11 cellular contexts compared by ENCODE assay signal in genomic region chr16:31467151-31467550, GRCh38. TPM values are rescaled to one million over a fixed set of nuclear protein-coding genes. Genes with fewer than 3 reads are reported as not detected.
DNase-seq lines count a peak whose midpoint lies in the region; ATAC-seq, FAIRE-seq and TF ChIP-seq lines count a peak whose summit lies in the region.
"Had no signal": no experiment of that assay in that cellular context is flagged by ENCODE, and none has a peak within 500 bp of the region (broad histone marks: within the 10 kb centered on the region; RNA-seq: fewer than 3 reads in every experiment).

No MANE protein-coding gene starts in this region.

- CTCF ChIA-PET in GM12878 (lab: Yijun Ruan, JAX) (no interaction called here), WTC11 (lab: Charles Lee) (no interaction called here)

- H3K36me3 Mint-ChIP-seq in activated naive CD8-positive, alpha-beta T cell treated with anti-CD3 and anti-CD28 coated beads for 36 hours = peaks cover 14% of the 10 kb centered on the region
- H3K36me3 Mint-ChIP-seq in activated naive CD8-positive, alpha-beta T cell treated with anti-CD3 and anti-CD28 coated beads, Interleukin-2, amount 50 U/mL, for 24 hours (ENCODE audit: low read depth) = peaks cover 20% of the 10 kb centered on the region
- peaks cover 15% of the 10 kb centered on the region; the same call in 1 of the 2 replicates for H3K36me3 Mint-ChIP-seq in WTC11

- TF ChIP-seq CTCF in GM12878 (IDR thresholded peaks at IDR 0.05 in 2 of 3, conservative IDR thresholded peaks at IDR 0.05 in 1 of 3; ENCODE audit: control insufficient read depth in 2 of 3, extremely low read depth in 1 of 3, insufficient read depth in 1 of 3, low read depth in 3 of 3, low read length in 3 of 3) (no peak), WTC11 (IDR thresholded peaks at IDR 0.05) (no peak)

- no peaks in the 10 kb centered on the region for H4K20me1 ChIP-seq in GM12878 (ENCODE audit: control insufficient read depth, insufficient read depth)

- no peak overlapping the region for H3K4me2 ChIP-seq in GM12878 (ENCODE audit: control insufficient read depth, insufficient read depth)

- peak; percentile 23 for FAIRE-seq in GM12878 (lab: Jason Lieb, UNC)

- H3K4me3 ChIP-seq in GM12878 (no peak overlapping the region), thymus (ENCODE audit: low read length) (no peak overlapping the region)
- H3K4me3 ChIP-seq: esophagus muscularis mucosa, transverse colon had no signal

- WGBS in GM12878 (ENCODE audit: insufficient coverage, insufficient replicate concordance, low lambda C conversion rate, missing lambda C conversion rate) = 30% methylated on average over 2 of the region's 2 CpGs
- WGBS in thymus = 44% methylated on average over 2 of the region's 2 CpGs

- in situ Hi-C loops in GM12878 (cut with MboI) = no loop called here

- no peak overlapping the region for H3K9ac ChIP-seq in GM12878 (ENCODE audit: control insufficient read depth, insufficient read depth, low read length)

- SMC1A ChIA-PET in GM12878 (lab: Charles Lee; ENCODE audit: uncharacterized antibody, unreplicated experiment) = no interaction called here

- H3K9me3 ChIP-seq in GM12878 (replicated peaks; ENCODE audit: control insufficient read depth, insufficient read depth, low read length) = no peaks in the 10 kb centered on the region
- H3K9me3 ChIP-seq in thymus (ENCODE audit: control insufficient read depth) = no peaks in the 10 kb centered on the region
- H3K9me3 ChIP-seq: esophagus muscularis mucosa, transverse colon had no signal

- no peak for ATAC-seq in activated naive CD8-positive, alpha-beta T cell treated with anti-CD3 and anti-CD28 coated beads, Interleukin-2, amount 50 U/mL, for 24 hours
- ATAC-seq in HG03354 (IDR thresholded peaks at IDR 0.05; ENCODE audit: poor library complexity, severe bottlenecking, unreplicated experiment) (peak; percentile 82), GM12878 (peak; percentile 71), WTC11 (no peak)

- peak overlapping the region; percentile 7; the same call in 1 of the 2 replicates for H3K27ac ChIP-seq in GM12878 (ENCODE audit: control insufficient read depth, insufficient read depth)
- peak overlapping the region; percentile 42 for H3K27ac ChIP-seq in thymus (ENCODE audit: low read depth)
- H3K27ac ChIP-seq: esophagus muscularis mucosa, transverse colon had no signal

- intact Hi-C loops in GM12878 (cut with micrococcal nuclease; ENCODE audit: unreplicated experiment) = no loop called here

- peaks cover 0 to 15% of the 10 kb centered on the region in 2 experiments; a peak in 3 of 4 replicates for H3K36me3 ChIP-seq in GM12878 (ENCODE audit: control insufficient read depth in 2 of 2, insufficient read depth in 2 of 2, low read length in 1 of 2)
- peaks cover 45% of the 10 kb centered on the region for H3K36me3 ChIP-seq in thymus (ENCODE audit: control insufficient read depth, insufficient read depth)

- H3K4me3 Mint-ChIP-seq in activated naive CD8-positive, alpha-beta T cell treated with anti-CD3 and anti-CD28 coated beads for 36 hours = no peak overlapping the region
- H3K4me3 Mint-ChIP-seq in activated naive CD8-positive, alpha-beta T cell treated with anti-CD3 and anti-CD28 coated beads, Interleukin-2, amount 50 U/mL, for 24 hours = no peak overlapping the region
- no peak overlapping the region for H3K4me3 Mint-ChIP-seq in WTC11

- peaks cover 11% of the 10 kb centered on the region for H3K27me3 Mint-ChIP-seq in activated naive CD8-positive, alpha-beta T cell treated with anti-CD3 and anti-CD28 coated beads for 36 hours
- H3K27me3 Mint-ChIP-seq in activated naive CD8-positive, alpha-beta T cell treated with anti-CD3 and anti-CD28 coated beads, Interleukin-2, amount 50 U/mL, for 24 hours = peaks cover 8% of the 10 kb centered on the region
- H3K27me3 Mint-ChIP-seq in WTC11 (ENCODE audit: low read depth) = peaks cover 16% of the 10 kb centered on the region

- no TSS peak for BruUV-seq in GM12878 (replicated peaks; lab: Mats Ljungman, UMichigan)

- DNase-seq in activated naive CD8-positive, alpha-beta T cell treated with anti-CD3 and anti-CD28 coated beads for 36 hours = no peak
- no peak for DNase-seq in activated naive CD8-positive, alpha-beta T cell treated with anti-CD3 and anti-CD28 coated beads, Interleukin-2, amount 50 U/mL, for 24 hours
- no peak for DNase-seq in GM12878 (ENCODE audit: low read depth, low spot score)
- DNase-seq in WTC11 (ENCODE audit: low spot score) = no peak
- DNase-seq in occipital lobe (lab: John Stamatoyannopoulos, UW) = no peak
- no peak for DNase-seq in NCI-H2171 (lab: John Stamatoyannopoulos, UW)
- DNase-seq: transverse colon had no signal

- TF ChIP-seq EP300 in GM12878 (IDR thresholded peaks at IDR 0.05; ENCODE audit: borderline replicate concordance in 1 of 2, control insufficient read depth in 1 of 2, low read depth in 2 of 2, low read length in 2 of 2) = no peak

- H2AFZ ChIP-seq in GM12878 (ENCODE audit: control insufficient read depth, low read depth, low read length) = no peak overlapping the region

- no peaks in the 10 kb centered on the region for H3K9me3 Mint-ChIP-seq in activated naive CD8-positive, alpha-beta T cell treated with anti-CD3 and anti-CD28 coated beads for 36 hours
- H3K9me3 Mint-ChIP-seq in activated naive CD8-positive, alpha-beta T cell treated with anti-CD3 and anti-CD28 coated beads, Interleukin-2, amount 50 U/mL, for 24 hours = no peaks in the 10 kb centered on the region
- H3K9me3 Mint-ChIP-seq in WTC11 = no peaks in the 10 kb centered on the region

- POLR2A ChIA-PET in GM12878 (lab: Charles Lee) = no interaction called here
- POLR2A ChIA-PET in WTC11 (lab: Charles Lee) = no interaction called here

- TF ChIP-seq RAD21 in GM12878 (IDR thresholded peaks at IDR 0.05; ENCODE audit: insufficient read depth, low read depth, low read length) = no peak

- peaks cover 10% of the 10 kb centered on the region for H3K4me1 Mint-ChIP-seq in activated naive CD8-positive, alpha-beta T cell treated with anti-CD3 and anti-CD28 coated beads for 36 hours
- peaks cover 11% of the 10 kb centered on the region for H3K4me1 Mint-ChIP-seq in activated naive CD8-positive, alpha-beta T cell treated with anti-CD3 and anti-CD28 coated beads, Interleukin-2, amount 50 U/mL, for 24 hours
- peaks cover 7% of the 10 kb centered on the region for H3K4me1 Mint-ChIP-seq in WTC11

- H3K4me1 ChIP-seq in GM12878 (ENCODE audit: control insufficient read depth, insufficient read depth, low read length) (0 out of 2 replicates have a peak, but pooled peaks cover 4% of the 10 kb centered on the region), thymus (ENCODE audit: control insufficient read depth, insufficient read depth, low read length) (peaks cover 6% of the 10 kb centered on the region)

- H3K79me2 ChIP-seq in GM12878 (ENCODE audit: control insufficient read depth, insufficient read depth, low read length) = no peaks in the 10 kb centered on the region

- RAD21 ChIA-PET in GM12878 (lab: Charles Lee; ENCODE audit: unreplicated experiment) = no interaction called here

- H3K27ac Mint-ChIP-seq in activated naive CD8-positive, alpha-beta T cell treated with anti-CD3 and anti-CD28 coated beads for 36 hours = peak overlapping the region; percentile 20
- H3K27ac Mint-ChIP-seq in activated naive CD8-positive, alpha-beta T cell treated with anti-CD3 and anti-CD28 coated beads, Interleukin-2, amount 50 U/mL, for 24 hours = no peak overlapping the region
- H3K27ac Mint-ChIP-seq in WTC11 = no peak overlapping the region

- TF ChIP-seq POLR2A in GM12878 (IDR thresholded peaks at IDR 0.05; ENCODE audit: low read depth, low read length) = 0 out of 2 replicates have a peak, but pooled peaks have one; percentile 28

- no peaks in the 10 kb centered on the region; a peak in 1 of 4 replicates for H3K27me3 ChIP-seq in GM12878 (replicated peaks in 1 of 2; ENCODE audit: control insufficient read depth in 2 of 2, insufficient read depth in 2 of 2, low read length in 1 of 2)
- H3K27me3 ChIP-seq in thymus (ENCODE audit: control insufficient read depth, insufficient read depth) = peaks cover 10% of the 10 kb centered on the region
- H3K27me3 ChIP-seq: esophagus muscularis mucosa, transverse colon had no signal

RNA-seq across cellular contexts. Expression of gene TGFB1I1, which starts 4.8 kb away (rescaled TPM):
- under 1 TPM; 0.32 to 0.49 TPM for total RNA-seq in activated naive CD8-positive, alpha-beta T cell treated with anti-CD3 and anti-CD28 coated beads for 36 hours
- total RNA-seq in GM12878 (2013; cell fraction: nucleolus; rRNA removed) = 0.23 TPM in 1 of 2 replicates, not detected in the other
- total RNA-seq in GM12878 (2014; rRNA removed) = 0.05 and 0.45 TPM in 2 replicates
- total RNA-seq in GM12878 (2014; rRNA removed; fragmentation: Illumina TruSeq; extraction: Trizol) = 0.05 and 0.13 TPM in 2 replicates
- total RNA-seq in GM12878 (2021) = 0.24 and 0.49 TPM in 2 replicates
- polyA plus RNA-seq in GM12878 (2011; ENCODE audit: low read depth) = 0.41 TPM
- 0.19 and 0.41 TPM in 2 replicates for polyA plus RNA-seq in GM12878 (2011; rRNA removed)
- polyA plus RNA-seq in GM12878 (2011; cell fraction: cytosol; rRNA removed) = 0.12 and 0.31 TPM in 2 replicates
- polyA plus RNA-seq in GM12878 (2011; cell fraction: nucleus; rRNA removed) = 0.50 and 0.81 TPM in 2 replicates
- polyA plus RNA-seq in GM12878 (2012) = 1.4 and 1.8 TPM in 2 replicates
- 0.06 and 0.26 TPM in 2 replicates for polyA plus RNA-seq in GM12878 (2014; fragmentation: Illumina TruSeq; extraction: Trizol)
- polyA plus RNA-seq in GM12878 (2014; fragmentation: Nextera tagmentation; extraction: Ambion mirVana) = not detected
- polyA plus RNA-seq in GM12878 (2014; rRNA removed) = 0.06 and 2.3 TPM in 2 replicates
- polyA plus RNA-seq in GM12878 (2016; fragmentation: Nextera tagmentation; extraction: Ambion mirVana) = under 1 TPM; 0.38 to 0.42 TPM
- polyA minus RNA-seq in GM12878 (2011; rRNA and poly(A)+ RNA removed) = 0.51 and 1.1 TPM in 2 replicates
- polyA minus RNA-seq in GM12878 (2011; cell fraction: cytosol; rRNA and poly(A)+ RNA removed) = 0.80 TPM in 1 of 2 replicates, not detected in the other
- 0.73 and 0.96 TPM in 2 replicates for polyA minus RNA-seq in GM12878 (2011; cell fraction: nucleus; rRNA and poly(A)+ RNA removed)
- polyA plus RNA-seq in thymus = 9.2 TPM
- 4.3 to 5.3 TPM (median 4.6 TPM) in 3 replicates for total RNA-seq in WTC11 (2021)
- total RNA-seq in occipital lobe = 3.7 TPM

RNA-seq across cellular contexts. Expression of gene ARMC5, which starts 7.8 kb away (rescaled TPM):
- 10 to 100 TPM; 13.7 to 14.3 TPM for total RNA-seq in activated naive CD8-positive, alpha-beta T cell treated with anti-CD3 and anti-CD28 coated beads for 36 hours
- total RNA-seq in GM12878 (2013; cell fraction: nucleolus; rRNA removed) = 13.7 and 13.8 TPM in 2 replicates
- total RNA-seq in GM12878 (2014; rRNA removed) (6.6 and 7.6 TPM in 2 replicates), GM12878 (2014; rRNA removed; fragmentation: Illumina TruSeq; extraction: Trizol) (2.3 and 2.8 TPM in 2 replicates), GM12878 (2021) (11.5 and 13.2 TPM in 2 replicates), WTC11 (2021) (11.3 to 13.2 TPM (median 13.0 TPM) in 3 replicates), occipital lobe (8.4 TPM)
- polyA plus RNA-seq in GM12878 (2011; ENCODE audit: low read depth) = 2.3 TPM
- polyA plus RNA-seq in GM12878 (2011; rRNA removed) (3.2 and 3.6 TPM in 2 replicates), GM12878 (2014; fragmentation: Illumina TruSeq; extraction: Trizol) (0.89 and 1.5 TPM in 2 replicates), GM12878 (2014; fragmentation: Nextera tagmentation; extraction: Ambion mirVana) (under 1 TPM; 0.06 to 0.51 TPM), GM12878 (2014; rRNA removed) (7.7 and 9.3 TPM in 2 replicates), GM12878 (2016; fragmentation: Nextera tagmentation; extraction: Ambion mirVana) (10 to 100 TPM in 1 of 2 experiments, 1 to 10 TPM in 1; 9.8 to 12.0 TPM), thymus (19.7 TPM)
- 7.3 and 10.6 TPM in 2 replicates for polyA plus RNA-seq in GM12878 (2011; cell fraction: cytosol; rRNA removed)
- polyA plus RNA-seq in GM12878 (2011; cell fraction: nucleus; rRNA removed) = 54.0 and 79.7 TPM in 2 replicates
- 6.7 and 11.5 TPM in 2 replicates for polyA plus RNA-seq in GM12878 (2012)
- 4.7 and 8.0 TPM in 2 replicates for polyA minus RNA-seq in GM12878 (2011; rRNA and poly(A)+ RNA removed)
- polyA minus RNA-seq in GM12878 (2011; cell fraction: cytosol; rRNA and poly(A)+ RNA removed) = 6.7 and 8.6 TPM in 2 replicates
- 9.9 and 16.3 TPM in 2 replicates for polyA minus RNA-seq in GM12878 (2011; cell fraction: nucleus; rRNA and poly(A)+ RNA removed)

RNA-seq across cellular contexts. Expression of gene SLC5A2, which starts 15.8 kb away (rescaled TPM):
- under 1 TPM in 1 of 2 experiments, not detected in 1; 0.08 TPM for total RNA-seq in activated naive CD8-positive, alpha-beta T cell treated with anti-CD3 and anti-CD28 coated beads for 36 hours
- total RNA-seq in GM12878 (2013; cell fraction: nucleolus; rRNA removed) = not detected in 2 replicates
- not detected in 2 replicates for total RNA-seq in GM12878 (2014; rRNA removed)
- not detected in 2 replicates for total RNA-seq in GM12878 (2014; rRNA removed; fragmentation: Illumina TruSeq; extraction: Trizol)
- total RNA-seq in GM12878 (2021) = not detected in 2 replicates
- polyA plus RNA-seq in GM12878 (2011; ENCODE audit: low read depth) = 18.5 TPM
- polyA plus RNA-seq in GM12878 (2011; rRNA removed) = not detected in 2 replicates
- not detected in 2 replicates for polyA plus RNA-seq in GM12878 (2011; cell fraction: cytosol; rRNA removed)
- polyA plus RNA-seq in GM12878 (2011; cell fraction: nucleus; rRNA removed) = not detected in 2 replicates
- polyA plus RNA-seq in GM12878 (2012) = 0.11 and 0.24 TPM in 2 replicates
- not detected in 2 replicates for polyA plus RNA-seq in GM12878 (2014; fragmentation: Illumina TruSeq; extraction: Trizol)
- polyA plus RNA-seq in GM12878 (2014; fragmentation: Nextera tagmentation; extraction: Ambion mirVana) = 1 to 10 TPM; 3.6 to 4.3 TPM
- polyA plus RNA-seq in GM12878 (2014; rRNA removed) = not detected in 2 replicates
- polyA plus RNA-seq in GM12878 (2016; fragmentation: Nextera tagmentation; extraction: Ambion mirVana) = 1 to 10 TPM; 4.6 to 4.8 TPM
- polyA minus RNA-seq in GM12878 (2011; rRNA and poly(A)+ RNA removed) = not detected in 2 replicates
- not detected in 2 replicates for polyA minus RNA-seq in GM12878 (2011; cell fraction: cytosol; rRNA and poly(A)+ RNA removed)
- polyA minus RNA-seq in GM12878 (2011; cell fraction: nucleus; rRNA and poly(A)+ RNA removed) = not detected in 2 replicates
- polyA plus RNA-seq in thymus = 2.8 TPM
- 0.83 to 1.7 TPM (median 1.1 TPM) in 3 replicates for total RNA-seq in WTC11 (2021)
- 0.62 TPM for total RNA-seq in occipital lobe
- total RNA-seq: omental fat pad, transverse colon had no signal

RNA-seq across cellular contexts. Expression of gene ZNF843, which starts 24.6 kb away (rescaled TPM):
- under 1 TPM in 1 of 2 experiments, not detected in 1; 0.12 TPM for total RNA-seq in activated naive CD8-positive, alpha-beta T cell treated with anti-CD3 and anti-CD28 coated beads for 36 hours
- total RNA-seq in GM12878 (2013; cell fraction: nucleolus; rRNA removed) = not detected in 2 replicates
- total RNA-seq in GM12878 (2014; rRNA removed) (0.05 and 0.06 TPM in 2 replicates), GM12878 (2014; rRNA removed; fragmentation: Illumina TruSeq; extraction: Trizol) (0.09 TPM in 1 of 2 replicates, not detected in the other), GM12878 (2021) (0.16 and 0.26 TPM in 2 replicates), WTC11 (2021) (0.48 to 0.71 TPM (median 0.50 TPM) in 3 replicates), occipital lobe (0.94 TPM)
- polyA plus RNA-seq in GM12878 (2011; ENCODE audit: low read depth) = not detected
- polyA plus RNA-seq in GM12878 (2011; rRNA removed) (0.06 and 0.07 TPM in 2 replicates), GM12878 (2014; fragmentation: Illumina TruSeq; extraction: Trizol) (0.03 TPM in 1 of 2 replicates, not detected in the other), GM12878 (2014; fragmentation: Nextera tagmentation; extraction: Ambion mirVana) (under 1 TPM in 1 of 2 experiments, not detected in 1; 0.04 TPM), GM12878 (2014; rRNA removed) (0.08 and 0.20 TPM in 2 replicates), GM12878 (2016; fragmentation: Nextera tagmentation; extraction: Ambion mirVana) (under 1 TPM; 0.09 to 0.25 TPM), thymus (0.39 TPM)
- 0.10 and 0.15 TPM in 2 replicates for polyA plus RNA-seq in GM12878 (2011; cell fraction: cytosol; rRNA removed)
- 0.06 TPM in 1 of 2 replicates, not detected in the other for polyA plus RNA-seq in GM12878 (2011; cell fraction: nucleus; rRNA removed)
- 0.07 and 0.09 TPM in 2 replicates for polyA plus RNA-seq in GM12878 (2012)
- 0.10 and 0.15 TPM in 2 replicates for polyA minus RNA-seq in GM12878 (2011; rRNA and poly(A)+ RNA removed)
- polyA minus RNA-seq in GM12878 (2011; cell fraction: cytosol; rRNA and poly(A)+ RNA removed) = not detected in 2 replicates
- polyA minus RNA-seq in GM12878 (2011; cell fraction: nucleus; rRNA and poly(A)+ RNA removed) = 0.12 TPM in 1 of 2 replicates, not detected in the other

RNA-seq across cellular contexts. Expression of gene COX6A2, which starts 39.0 kb away (rescaled TPM):
- not detected for total RNA-seq in activated naive CD8-positive, alpha-beta T cell treated with anti-CD3 and anti-CD28 coated beads for 36 hours
- not detected in 2 replicates for total RNA-seq in GM12878 (2013; cell fraction: nucleolus; rRNA removed)
- not detected in 2 replicates for total RNA-seq in GM12878 (2014; rRNA removed)
- not detected in 2 replicates for total RNA-seq in GM12878 (2014; rRNA removed; fragmentation: Illumina TruSeq; extraction: Trizol)
- total RNA-seq in GM12878 (2021) = not detected in 2 replicates
- not detected for polyA plus RNA-seq in GM12878 (2011; ENCODE audit: low read depth)
- not detected in 2 replicates for polyA plus RNA-seq in GM12878 (2011; rRNA removed)
- not detected in 2 replicates for polyA plus RNA-seq in GM12878 (2011; cell fraction: cytosol; rRNA removed)
- polyA plus RNA-seq in GM12878 (2011; cell fraction: nucleus; rRNA removed) = not detected in 2 replicates
- polyA plus RNA-seq in GM12878 (2012) = not detected in 2 replicates
- not detected in 2 replicates for polyA plus RNA-seq in GM12878 (2014; fragmentation: Illumina TruSeq; extraction: Trizol)
- not detected for polyA plus RNA-seq in GM12878 (2014; fragmentation: Nextera tagmentation; extraction: Ambion mirVana)
- polyA plus RNA-seq in GM12878 (2014; rRNA removed) = not detected in 2 replicates
- not detected for polyA plus RNA-seq in GM12878 (2016; fragmentation: Nextera tagmentation; extraction: Ambion mirVana)
- polyA minus RNA-seq in GM12878 (2011; rRNA and poly(A)+ RNA removed) = not detected in 2 replicates
- polyA minus RNA-seq in GM12878 (2011; cell fraction: cytosol; rRNA and poly(A)+ RNA removed) = not detected in 2 replicates
- polyA minus RNA-seq in GM12878 (2011; cell fraction: nucleus; rRNA and poly(A)+ RNA removed) = not detected in 2 replicates
- polyA plus RNA-seq in thymus = 2.9 TPM
- 0.48 to 1.0 TPM in 2 of 3 replicates, not detected in the other for total RNA-seq in WTC11 (2021)
- total RNA-seq in occipital lobe = not detected
- total RNA-seq: omental fat pad, transverse colon had no signal

Comparison
In these comparisons a context has a peak if more than half of its experiments do, and no peak if none do; other contexts are left out.
1. ATAC-seq: peak in HG03354 (single experiment) and GM12878 (single experiment); none in activated naive CD8-positive, alpha-beta T cell treated with anti-CD3 and anti-CD28 coated beads, Interleukin-2, amount 50 U/mL, for 24 hours (single experiment) and WTC11 (single experiment).